24 cellular contexts compared by ENCODE assay signal in the genomic region with DNA sequence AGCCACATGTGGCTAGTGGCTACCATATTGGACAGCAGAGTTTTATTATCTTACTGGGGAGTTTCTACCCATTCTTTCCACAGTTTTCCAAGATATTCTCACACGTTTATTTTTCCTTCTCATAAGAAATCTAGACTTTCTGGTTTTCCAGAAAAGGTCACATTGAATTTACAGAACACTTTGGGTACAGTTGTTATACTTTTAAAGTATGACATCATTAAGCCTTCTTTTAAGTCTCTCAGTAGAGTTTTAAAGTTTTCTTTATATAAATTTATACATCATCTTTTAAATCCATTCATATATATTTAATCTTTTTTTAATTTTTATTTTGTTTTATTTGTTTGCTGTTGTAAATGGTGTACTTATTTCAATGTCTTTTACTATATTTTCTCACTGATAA.
"Had no signal": no experiment of that assay in that cellular context is flagged by ENCODE, and none has a peak within 500 bp of the region (broad histone marks: within the 10 kb centered on the region; RNA-seq: fewer than 3 reads in every experiment).

No MANE protein-coding gene starts in this region.

- H3K27ac ChIP-seq: coronary artery, esophagus muscularis mucosa, foreskin keratinocyte, gastrocnemius medialis, heart right ventricle, lower lobe of right lung had no signal

- H3K36me3 ChIP-seq: esophagus muscularis mucosa, gastrocnemius medialis, heart right ventricle, lower lobe of right lung had no signal

- ATAC-seq: foreskin keratinocyte, gastrocnemius medialis, heart right ventricle, left colon, left lobe of liver, left ventricle myocardium superior, lower lobe of right lung, mucosa of descending colon had no signal

- DNase-seq: dermis blood vessel endothelial cell; dorsolateral prefrontal cortex; effector CD4-positive, alpha-beta T cell; effector memory CD4-positive, alpha-beta T cell; foreskin keratinocyte; gastrocnemius medialis; glutamatergic neuron; head of caudate nucleus; heart right ventricle; hippocampal formation; kidney glomerular epithelial cell; left colon; left ventricle myocardium superior; lower lobe of right lung; mesenchymal stem cell; mucosa of descending colon; naive B cell had no signal

- H3K9me3 ChIP-seq: gastrocnemius medialis had no signal

- H3K4me1 ChIP-seq: foreskin keratinocyte, gastrocnemius medialis, lower lobe of right lung had no signal

- H3K4me3 ChIP-seq: coronary artery, dorsolateral prefrontal cortex, esophagus muscularis mucosa, gastrocnemius medialis, heart right ventricle, lower lobe of right lung, mucosa of descending colon had no signal

- H3K27me3 ChIP-seq: dorsolateral prefrontal cortex, esophagus muscularis mucosa, foreskin keratinocyte, gastrocnemius medialis, heart right ventricle had no signal

- FAIRE-seq: colon, endothelial cell of umbilical vein, islet of Langerhans, keratinocyte had no signal
